ENCODE assay signal across 10 cellular contexts in the genomic region with DNA sequence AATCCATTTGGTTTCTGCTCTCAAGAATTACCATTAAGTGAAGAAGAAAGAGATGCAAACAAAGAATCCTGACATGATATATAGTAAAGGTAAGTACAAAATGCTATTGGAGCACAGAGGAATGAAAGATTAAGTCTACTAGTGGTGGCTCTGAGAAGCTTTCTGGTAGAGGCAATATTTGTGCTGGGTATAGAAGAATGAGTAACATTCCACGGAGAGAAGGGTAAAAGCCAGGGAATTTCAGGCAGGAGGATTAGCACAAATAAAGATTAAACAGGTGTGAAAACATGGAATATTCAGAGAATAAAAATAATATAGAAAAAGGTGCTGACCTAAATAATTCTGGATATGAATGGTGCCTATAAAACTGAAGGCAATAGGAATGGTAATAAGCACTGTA.
"Had no signal": no experiment of that assay in that cellular context is flagged by ENCODE, and none has a peak within 500 bp of the region (broad histone marks: within the 10 kb centered on the region; RNA-seq: fewer than 3 reads in every experiment).

No MANE protein-coding gene starts in this region.

- H2AFZ ChIP-seq: GM23338 had no signal

- FAIRE-seq: H1, H54 had no signal

- ATAC-seq: GM23338 had no signal

- H3K4me2 ChIP-seq: KMS-11 had no signal

- DNase-seq: H9, HCEC 1CT, HFFc6, IMR-90, KBM-7 had no signal

- H3K27ac Mint-ChIP-seq: GM23338, H9, HFFc6 had no signal

- H3K4me3 ChIP-seq: GM23338 had no signal

- H3K27ac ChIP-seq: HL-60, KMS-11 had no signal

- H3K9ac ChIP-seq: KMS-11 had no signal

- H3K4me3 Mint-ChIP-seq: GM23338, H9, HFFc6 had no signal
